28 cellular contexts compared by ENCODE assay signal in genomic region chr4:136709897-136710296, GRCh38.
"Had no signal": no experiment of that assay in that cellular context is flagged by ENCODE, and none has a peak within 500 bp of the region (broad histone marks: within the 10 kb centered on the region; RNA-seq: fewer than 3 reads in every experiment).

No MANE protein-coding gene starts in this region.

- DNase-seq: natural killer cell; occipital lobe; ovary; posterior cingulate gyrus; psoas muscle; right cardiac atrium; right lobe of liver; sigmoid colon; small intestine; spleen; stimulated activated CD4-positive, alpha-beta T cell treated with anti-CD3 and anti-CD28 coated beads, Interleukin-12 subunit alpha, Interleukin-12 subunit beta, amount 100 ng/mL, for 4 hours; stimulated activated CD4-positive, alpha-beta T cell treated with anti-CD3 and anti-CD28 coated beads, Interleukin-1b, Interleukin-23, amount 100 ng/mL, for 48 hours; stimulated activated CD4-positive, alpha-beta T cell treated with anti-CD3 and anti-CD28 coated beads, Interleukin-4, amount 100 ng/mL, for 1 hour; stimulated activated CD4-positive, alpha-beta T cell treated with anti-CD3 and anti-CD28 coated beads, Interleukin-4, amount 100 ng/mL, for 4 hours; stimulated activated CD8-positive, alpha-beta memory T cell treated with anti-CD3 and anti-CD28 coated beads, Interleukin-4, amount 100 ng/mL, for 48 hours; stimulated activated naive CD4-positive, alpha-beta T cell; stimulated activated naive CD8-positive, alpha-beta T cell treated with anti-CD3 and anti-CD28 coated beads, Interleukin-15, amount 100 ng/mL, for 72 hours; stimulated activated naive CD8-positive, alpha-beta T cell treated with anti-CD3 and anti-CD28 coated beads, Interleukin-15, Interleukin-2, amounts not matched to agents 100 U/mL and 50 U/mL, for 24 hours; substantia nigra; testis; tibial artery; transverse colon; upper lobe of right lung; uterus had no signal

- H3K4me2 ChIP-seq: neural progenitor cell had no signal

- H3K4me3 ChIP-seq: neural progenitor cell, ovary, psoas muscle, right lobe of liver, sigmoid colon, spleen, suprapubic skin, testis, tibial artery, transverse colon, upper lobe of right lung, uterus had no signal

- H3K9ac ChIP-seq: neural progenitor cell, parathyroid adenoma had no signal

- H3K36me3 ChIP-seq: neural progenitor cell, ovary, right lobe of liver, sigmoid colon, spleen, suprapubic skin, tibial artery, transverse colon, upper lobe of right lung, uterus had no signal

- H3K27me3 ChIP-seq: neural progenitor cell, ovary, right lobe of liver, sigmoid colon, spleen, suprapubic skin, testis, tibial artery, transverse colon, upper lobe of right lung, uterus had no signal

- H3K4me1 ChIP-seq: neural progenitor cell, parathyroid adenoma, psoas muscle, right lobe of liver, spleen, suprapubic skin, testis, tibial artery, transverse colon, upper lobe of right lung, uterus had no signal

- H3K9me3 ChIP-seq: ovary, psoas muscle, right lobe of liver, sigmoid colon, spleen, suprapubic skin, testis, tibial artery, transverse colon, upper lobe of right lung, uterus had no signal

- ATAC-seq: natural killer cell; psoas muscle; right cardiac atrium; right lobe of liver; stimulated activated memory B cell treated with anti-CD40 and anti-IgM and Interleukin-4, amounts not matched to agents 10 μg/mL and 1 μg/mL and 100 μg/mL, for 72 hours; stimulated activated naive CD8-positive, alpha-beta T cell treated with anti-CD3 and anti-CD28 coated beads, Interleukin-15, amount 100 ng/mL, for 72 hours; stimulated activated naive CD8-positive, alpha-beta T cell treated with anti-CD3 and anti-CD28 coated beads, Interleukin-15, Interleukin-2, amounts not matched to agents 100 U/mL and 50 U/mL, for 24 hours; upper lobe of right lung had no signal

- H2AFZ ChIP-seq: neural progenitor cell, parathyroid adenoma had no signal

- H3K27ac ChIP-seq: neural progenitor cell, ovary, parathyroid adenoma, psoas muscle, right lobe of liver, spleen, suprapubic skin, testis, tibial artery, transverse colon, upper lobe of right lung, uterus had no signal
